1 cellular context compared by ENCODE assay signal in the genomic region with DNA sequence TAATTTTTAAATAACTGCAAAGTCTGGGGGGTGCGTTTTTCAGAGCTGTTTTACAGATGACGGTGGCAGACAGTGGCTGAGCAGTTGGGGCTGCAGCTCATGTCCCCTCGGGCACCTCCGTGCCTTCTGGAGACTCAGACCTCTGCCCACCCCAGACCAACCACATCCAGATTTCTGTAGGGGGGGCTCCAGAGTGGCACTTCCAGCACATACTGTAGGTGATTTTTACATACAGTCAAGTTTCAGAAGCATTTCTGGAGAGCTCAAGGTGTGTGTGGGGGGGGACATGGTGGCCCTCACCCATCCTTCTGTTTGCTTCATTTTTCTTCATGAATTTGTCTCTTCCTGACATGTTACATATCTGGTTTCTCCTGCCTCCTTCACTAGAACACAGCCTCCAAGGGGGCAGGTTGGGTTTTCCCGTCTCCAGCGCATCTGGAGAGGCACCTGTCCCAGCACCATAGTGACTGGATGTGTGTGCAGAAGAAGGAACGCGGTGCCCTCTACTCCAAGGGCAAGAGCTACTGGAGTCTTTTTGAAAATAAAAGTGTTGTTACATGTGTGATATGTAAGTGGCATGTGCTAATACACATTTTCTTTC.
A peak's percentile ranks its signal among the peaks of the same experiment; 100 is the strongest.
TF ChIP-seq lines count a peak whose summit lies in the region.

No MANE protein-coding gene starts in this region.

TF ChIP-seq in HepG2, 621 proteins besides CTCF, POLR2A, EP300 and RAD21:
- TF ChIP-seq, protein P1, sequence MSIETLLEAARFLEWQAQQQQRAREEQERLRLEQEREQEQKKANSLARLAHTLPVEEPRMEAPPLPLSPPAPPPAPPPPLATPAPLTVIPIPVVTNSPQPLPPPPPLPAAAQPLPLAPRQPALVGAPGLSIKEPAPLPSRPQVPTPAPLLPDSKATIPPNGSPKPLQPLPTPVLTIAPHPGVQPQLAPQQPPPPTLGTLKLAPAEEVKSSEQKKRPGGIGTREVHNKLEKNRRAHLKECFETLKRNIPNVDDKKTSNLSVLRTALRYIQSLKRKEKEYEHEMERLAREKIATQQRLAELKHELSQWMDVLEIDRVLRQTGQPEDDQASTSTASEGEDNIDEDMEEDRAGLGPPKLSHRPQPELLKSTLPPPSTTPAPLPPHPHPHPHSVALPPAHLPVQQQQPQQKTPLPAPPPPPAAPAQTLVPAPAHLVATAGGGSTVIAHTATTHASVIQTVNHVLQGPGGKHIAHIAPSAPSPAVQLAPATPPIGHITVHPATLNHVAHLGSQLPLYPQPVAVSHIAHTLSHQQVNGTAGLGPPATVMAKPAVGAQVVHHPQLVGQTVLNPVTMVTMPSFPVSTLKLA (IDR thresholded peaks at IDR 0.05): peak; percentile 66
- TF ChIP-seq ZNF619 (CRISPR knock-in tag; IDR thresholded peaks at IDR 0.05): no peak
